ENCODE assay signal across 13 cellular contexts in the genomic region with DNA sequence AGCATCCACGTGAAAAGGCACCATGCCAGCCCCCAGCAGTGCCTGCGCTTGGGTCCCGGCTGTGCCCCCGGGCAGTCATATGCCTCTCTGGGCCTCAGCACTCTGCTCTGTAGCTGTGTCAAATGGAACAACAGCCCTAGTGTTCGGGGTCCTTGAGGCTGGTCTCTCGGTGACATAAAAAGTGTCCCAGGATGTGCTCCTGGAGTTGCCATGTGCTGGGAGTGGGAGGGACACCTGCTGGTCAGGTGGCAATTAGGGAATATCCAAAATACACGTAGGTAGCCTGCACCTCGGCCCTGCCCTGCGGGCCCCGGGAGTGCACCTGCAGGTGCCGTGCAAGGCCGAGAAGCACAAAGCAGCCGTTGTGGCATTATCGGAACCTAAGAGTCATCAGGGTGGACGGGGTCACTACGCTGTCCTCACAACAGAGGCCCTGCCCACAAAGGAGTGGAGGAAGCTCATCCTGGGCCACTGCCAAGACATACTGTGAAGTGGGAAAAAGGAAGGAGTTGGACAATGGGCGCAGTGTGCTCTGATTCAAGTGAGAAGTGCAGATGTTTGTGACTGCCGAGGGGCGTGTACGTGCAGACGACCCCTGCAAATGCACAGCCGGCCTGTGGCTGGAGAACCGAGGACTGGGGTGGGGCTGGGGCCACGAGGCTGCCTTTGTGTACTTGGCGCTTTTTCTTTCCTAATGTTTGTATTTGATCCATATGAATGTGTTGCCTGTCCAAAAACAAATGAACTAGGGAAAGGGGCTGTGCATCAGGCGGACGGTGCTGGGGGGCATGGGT. TPM values are rescaled to one million over a fixed set of nuclear protein-coding genes. Genes with fewer than 3 reads are reported as not detected.
DNase-seq lines count a peak whose midpoint lies in the region; ATAC-seq, FAIRE-seq and TF ChIP-seq lines count a peak whose summit lies in the region.
"Had no signal": no experiment of that assay in that cellular context is flagged by ENCODE, and none has a peak within 500 bp of the region (broad histone marks: within the 10 kb centered on the region; RNA-seq: fewer than 3 reads in every experiment).

No MANE protein-coding gene starts in this region.

- H3K4me1 ChIP-seq in pancreas: no peaks in the 10 kb centered on the region

- DNase-seq in DMS79 treated with DMSO at 0.1 percent for 48 hours (lab: John Stamatoyannopoulos, UW) (peak; percentile 52), foreskin fibroblast (peak; percentile 10 to 68), pancreas (peak in 3 of 6 donors; percentile 51 to 69 (median 60)), LoVo (ENCODE audit: low spot score) (no peak)
- DNase-seq: DMS 273 treated with DMSO at 0.1 percent for 48 hours; HFFc6; NCI-H524 treated with DMSO at 0.1 percent for 48 hours; stimulated activated naive CD4-positive, alpha-beta T cell had no signal

- intact Hi-C loops in pancreas (cut with DNase I): no loop called here

- H3K27me3 ChIP-seq in pancreas: no peaks in the 10 kb centered on the region

- no peaks in the 10 kb centered on the region for H3K9me3 ChIP-seq in pancreas

- H3K4me3 ChIP-seq in foreskin fibroblast (ENCODE audit: low read depth in 1 of 2, low read length in 2 of 2) (no peak overlapping the region), pancreas (no peak overlapping the region)

- 33 to 35% methylated on average over 27 of the region's 27 CpGs for WGBS in pancreas, 2 donors

- TF ChIP-seq CTCF in foreskin fibroblast (IDR thresholded peaks at IDR 0.05; ENCODE audit: low read depth, low read length): no peak
- TF ChIP-seq CTCF in pancreas (IDR thresholded peaks at IDR 0.05): no peak

- no peaks in the 10 kb centered on the region for H3K36me3 ChIP-seq in pancreas

- H3K27ac ChIP-seq in pancreas: peak overlapping the region in 3 of 4 donors; percentile 45 to 75 (median 60)

- ATAC-seq in pancreas (peak; percentile 55 to 76 (median 72)), HG03457 (IDR thresholded peaks at IDR 0.05; ENCODE audit: unreplicated experiment) (no peak), GM18511 (IDR thresholded peaks at IDR 0.05; ENCODE audit: unreplicated experiment) (no peak), GM21367 (IDR thresholded peaks at IDR 0.05; ENCODE audit: unreplicated experiment) (no peak)

- no peak for FAIRE-seq in pancreas (lab: Jason Lieb, UNC)

TF ChIP-seq in PFSK-1, 5 proteins besides CTCF, POLR2A, EP300 and RAD21:
- TF ChIP-seq FOXP2 (optimal IDR thresholded peaks at IDR 0.05; ENCODE audit: borderline replicate concordance, extremely low read depth, extremely low read length, insufficient read depth) (peak; percentile 16), TAF1 (IDR thresholded peaks at IDR 0.05; ENCODE audit: borderline replicate concordance, insufficient read depth, low read length) (no peak), POLR2AphosphoS5 (IDR thresholded peaks at IDR 0.05; ENCODE audit: low read depth, low read length) (peak; percentile 42; the same call in 1 of the 2 replicates), SIN3A (IDR thresholded peaks at IDR 0.05; ENCODE audit: borderline replicate concordance, insufficient read depth, low read length) (peak; percentile 57; the same call in 1 of the 2 replicates)
TF ChIP-seq in PFSK-1: peak in this region for 3.

RNA-seq across cellular contexts. Expression of gene SLCO4A1, which starts 24.6 kb away (rescaled TPM):
- polyA plus RNA-seq in PFSK-1 (2012; ENCODE audit: insufficient read length, low read depth): 34.3 TPM
- total RNA-seq in pancreas: 1 to 10 TPM; 1.2 to 5.1 (median 1.8) TPM
- polyA plus RNA-seq in pancreas: 10 to 100 TPM in 1 of 2 donors, 1 to 10 TPM in 1; 7.4 to 15.9 TPM

RNA-seq across cellular contexts. Expression of gene NTSR1, which starts 41.7 kb away (rescaled TPM):
- 0.13 TPM for polyA plus RNA-seq in PFSK-1 (2012; ENCODE audit: insufficient read length, low read depth)
- under 1 TPM in 4 of 6 donors, not detected in 2; 0.04 to 0.12 (median 0.09) TPM for total RNA-seq in pancreas
- under 1 TPM; 0.02 to 0.15 TPM for polyA plus RNA-seq in pancreas
- total RNA-seq: epithelial cell of proximal tubule had no signal

Comparison
In these comparisons a context has a peak if more than half of its experiments do, and no peak if none do; other contexts are left out.
1. ATAC-seq: peak in pancreas (4 of 4); none in HG03457 (single experiment), GM18511 (single experiment) and GM21367 (single experiment).